Comparison of ENCODE assay signal across 20 cellular contexts in the genomic region with DNA sequence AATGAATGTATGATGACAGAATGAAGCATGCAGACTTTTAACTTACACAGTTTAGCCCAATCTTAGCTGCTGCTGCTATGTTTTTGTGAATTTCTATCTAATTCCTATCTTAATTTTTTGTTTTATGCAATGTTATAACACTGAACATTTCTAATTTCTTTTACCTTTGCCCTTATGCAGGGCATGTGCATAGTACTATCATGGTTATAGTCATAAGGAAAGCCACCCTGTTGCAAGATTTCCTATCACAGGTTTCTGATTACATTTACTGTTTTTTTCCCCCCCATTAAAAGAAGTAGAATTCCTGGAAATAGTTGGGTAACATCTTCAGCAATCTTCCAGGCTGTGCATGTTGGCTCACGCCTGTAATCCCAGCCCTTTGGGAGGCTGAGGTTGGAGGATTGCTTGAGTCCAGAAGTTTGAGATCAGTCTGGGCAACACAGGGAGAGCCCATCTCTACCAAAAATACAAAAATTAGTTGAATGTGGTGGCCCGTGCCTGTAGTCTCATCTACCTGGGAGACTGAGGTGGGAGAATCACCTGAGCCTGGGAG.
"Had no signal": no experiment of that assay in that cellular context is flagged by ENCODE, and none has a peak within 500 bp of the region (broad histone marks: within the 10 kb centered on the region; RNA-seq: fewer than 3 reads in every experiment).

No MANE protein-coding gene starts in this region.

- DNase-seq: activated CD4-positive, alpha-beta T cell treated with anti-CD3 and anti-CD28 coated beads, Interleukin-2, amount 50 U/mL, for 1 hour; activated CD4-positive, CD25-positive, alpha-beta regulatory T cell treated with anti-CD3 and anti-CD28 coated beads, Interleukin-2, amount 50 U/mL, for 72 hours; activated naive CD4-positive, alpha-beta T cell; cerebellar nuclear complex; cortex of kidney; effector CD4-positive, alpha-beta T cell; heart left ventricle; left lung; mesenchymal stem cell; mucosa of descending colon; naive thymus-derived CD4-positive, alpha-beta T cell; sigmoid colon; stimulated activated CD4-positive, alpha-beta T cell treated with anti-CD3 and anti-CD28 coated beads, Interleukin-4, amount 100 ng/mL, for 24 hours; stimulated activated naive B cell treated with anti-CD40 and anti-IgM and Interleukin-4, amounts not matched to agents 10 μg/mL and 1 μg/mL and 100 μg/mL, for 72 hours; substantia nigra; T1000; tibial artery; uterus had no signal

- ATAC-seq: esophagus mucosa; gastroesophageal sphincter; heart left ventricle; left lung; mucosa of descending colon; naive thymus-derived CD4-positive, alpha-beta T cell; stimulated activated naive B cell treated with anti-CD40 and anti-IgM and Interleukin-4, amounts not matched to agents 10 μg/mL and 1 μg/mL and 100 μg/mL, for 72 hours had no signal

- H3K4me3 Mint-ChIP-seq: naive thymus-derived CD4-positive, alpha-beta T cell; stimulated activated naive B cell treated with anti-CD40 and anti-IgM and Interleukin-4, amounts not matched to agents 10 μg/mL and 1 μg/mL and 100 μg/mL, for 72 hours had no signal

- H3K27ac Mint-ChIP-seq: stimulated activated naive B cell treated with anti-CD40 and anti-IgM and Interleukin-4, amounts not matched to agents 10 μg/mL and 1 μg/mL and 100 μg/mL, for 72 hours had no signal

- H3K27me3 Mint-ChIP-seq: naive thymus-derived CD4-positive, alpha-beta T cell; stimulated activated naive B cell treated with anti-CD40 and anti-IgM and Interleukin-4, amounts not matched to agents 10 μg/mL and 1 μg/mL and 100 μg/mL, for 72 hours had no signal
